In genomic region chr14:104888489-104889373, GRCh38 we compare ENCODE assay signal across 1 cellular context.
A peak's percentile ranks its signal among the peaks of the same experiment; 100 is the strongest.
TF ChIP-seq lines count a peak whose summit lies in the region.

No MANE protein-coding gene starts in this region.

TF ChIP-seq in HepG2, 621 proteins besides CTCF, POLR2A, EP300 and RAD21:
- TF ChIP-seq SYNCRIP (IDR thresholded peaks at IDR 0.05; ENCODE audit: insufficient read depth, low read depth, low read length) (no peak), RBFOX2 (IDR thresholded peaks at IDR 0.05; ENCODE audit: low read depth, low read length) (0 out of 2 replicates have a peak, but pooled peaks have one; percentile 3)
